38 cellular contexts compared by ENCODE assay signal in the genomic region with DNA sequence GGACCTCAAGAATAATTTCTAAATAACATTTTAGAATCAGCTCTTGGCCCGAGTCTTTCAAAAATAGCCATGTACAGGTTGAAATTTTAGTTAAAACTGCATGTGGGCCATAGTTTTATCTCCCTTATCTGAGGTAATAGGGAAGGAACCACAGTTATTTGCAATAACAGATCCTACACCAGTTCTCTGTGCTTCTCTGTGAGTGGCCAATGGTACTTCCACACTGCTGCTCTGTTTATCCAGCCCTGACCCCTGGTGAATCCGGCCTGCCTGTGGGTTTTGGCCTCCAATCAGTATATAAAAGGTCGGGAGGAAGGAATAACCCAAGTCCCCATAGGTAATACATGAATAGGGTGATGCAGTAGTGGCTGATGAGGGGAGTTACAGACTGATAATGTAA.
"Had no signal": no experiment of that assay in that cellular context is flagged by ENCODE, and none has a peak within 500 bp of the region (broad histone marks: within the 10 kb centered on the region; RNA-seq: fewer than 3 reads in every experiment).

No MANE protein-coding gene starts in this region.

- H3K36me3 ChIP-seq: adrenal gland, ascending aorta, breast epithelium had no signal

- ATAC-seq: activated CD4-positive, alpha-beta T cell treated with anti-CD3 and anti-CD28 coated beads for 36 hours; activated CD4-positive, CD25-positive, alpha-beta regulatory T cell treated with anti-CD3 and anti-CD28 coated beads, Interleukin-2, amount 50 U/mL, for 24 hours; activated CD8-positive, alpha-beta memory T cell treated with anti-CD3 and anti-CD28 coated beads, Interleukin-2, amount 10 ng/mL, durations not matched to agents 7 days and 5 days; activated CD8-positive, alpha-beta T cell treated with anti-CD3 and anti-CD28 coated beads, Interleukin-2, amount 10 ng/mL, durations not matched to agents 7 days and 5 days; activated naive CD4-positive, alpha-beta T cell treated with anti-CD3 and anti-CD28 coated beads, Interleukin-2, amount 50 U/mL, for 72 hours; activated T-cell treated with anti-CD3 and anti-CD28 coated beads, Interleukin-2, amount 50 U/mL, for 4 hours; activated T-cell treated with anti-CD3 and anti-CD28 coated beads, Interleukin-2, amount 50 U/mL, for 72 hours; activated T-helper 17 cell treated with anti-CD3 and anti-CD28 coated beads, Interleukin-2, amount 50 U/mL, for 72 hours; WTC11 had no signal

- H3K9me3 Mint-ChIP-seq: activated naive CD4-positive, alpha-beta T cell treated with anti-CD3 and anti-CD28 coated beads, Interleukin-2, amount 50 U/mL, for 72 hours; activated naive CD8-positive, alpha-beta T cell treated with anti-CD3 and anti-CD28 coated beads for 36 hours; activated T-helper 17 cell treated with anti-CD3 and anti-CD28 coated beads, Interleukin-2, amount 50 U/mL, for 72 hours had no signal

- H3K27ac Mint-ChIP-seq: activated CD4-positive, alpha-beta memory T cell treated with anti-CD3 and anti-CD28 coated beads, Interleukin-2, amount 10 ng/mL, durations not matched to agents 7 days and 5 days; activated CD4-positive, alpha-beta T cell treated with anti-CD3 and anti-CD28 coated beads for 36 hours; activated CD4-positive, alpha-beta T cell treated with anti-CD3 and anti-CD28 coated beads, Interleukin-2, amount 10 ng/mL, durations not matched to agents 7 days and 5 days; activated CD8-positive, alpha-beta memory T cell treated with anti-CD3 and anti-CD28 coated beads, Interleukin-2, amount 10 ng/mL, durations not matched to agents 7 days and 5 days; activated CD8-positive, alpha-beta T cell treated with anti-CD3 and anti-CD28 coated beads, Interleukin-2, amount 10 ng/mL, durations not matched to agents 7 days and 5 days; activated naive CD4-positive, alpha-beta T cell treated with anti-CD3 and anti-CD28 coated beads for 36 hours; activated naive CD4-positive, alpha-beta T cell treated with anti-CD3 and anti-CD28 coated beads, Interleukin-2, amount 50 U/mL, for 72 hours; activated naive CD8-positive, alpha-beta T cell treated with anti-CD3 and anti-CD28 coated beads for 36 hours; activated T-cell treated with anti-CD3 and anti-CD28 coated beads, Interleukin-2, amount 50 U/mL, for 72 hours; activated T-helper 1 cell treated with anti-CD3 and anti-CD28 coated beads, Interleukin-12 subunit alpha, Interleukin-12 subunit beta, Interleukin-2, Interleukin-4 antibody, amounts not matched to agents 30 ng/mL and 10 ng/mL and 1 ng/mL, durations not matched to agents 14 hours and 24 hours and 36 hours; activated T-helper 17 cell treated with anti-CD3 and anti-CD28 coated beads, Interleukin-2, amount 50 U/mL, for 72 hours; brain; T-helper 1 cell treated with Interleukin-12 subunit alpha and Interleukin-12 subunit beta and Interleukin-4 antibody, amounts not matched to agents 30 μg/mL and 1 μg/mL, for 36 hours; T-helper 2 cell treated with Interferon-gamma antibody and Interleukin-4, amounts not matched to agents 5 μg/mL and 100 μg/mL, for 36 hours; WTC11 had no signal

- H3K4me1 ChIP-seq: adrenal gland, ascending aorta, breast epithelium had no signal

- H3K27me3 Mint-ChIP-seq: activated CD4-positive, alpha-beta T cell treated with anti-CD3 and anti-CD28 coated beads for 36 hours; activated CD4-positive, alpha-beta T cell treated with anti-CD3 and anti-CD28 coated beads, Interleukin-2, amount 10 ng/mL, durations not matched to agents 7 days and 5 days; activated CD8-positive, alpha-beta memory T cell treated with anti-CD3 and anti-CD28 coated beads, Interleukin-2, amount 10 ng/mL, durations not matched to agents 7 days and 5 days; activated naive CD8-positive, alpha-beta T cell treated with anti-CD3 and anti-CD28 coated beads for 36 hours; activated T-helper 17 cell treated with anti-CD3 and anti-CD28 coated beads, Interleukin-2, amount 50 U/mL, for 72 hours had no signal

- H3K4me3 Mint-ChIP-seq: activated CD4-positive, alpha-beta memory T cell treated with anti-CD3 and anti-CD28 coated beads, Interleukin-2, amount 10 ng/mL, durations not matched to agents 7 days and 5 days; activated CD4-positive, alpha-beta T cell treated with anti-CD3 and anti-CD28 coated beads for 36 hours; activated CD4-positive, alpha-beta T cell treated with anti-CD3 and anti-CD28 coated beads, Interleukin-2, amount 10 ng/mL, durations not matched to agents 7 days and 5 days; activated CD8-positive, alpha-beta memory T cell treated with anti-CD3 and anti-CD28 coated beads, Interleukin-2, amount 10 ng/mL, durations not matched to agents 7 days and 5 days; activated CD8-positive, alpha-beta T cell treated with anti-CD3 and anti-CD28 coated beads, Interleukin-2, amount 10 ng/mL, durations not matched to agents 7 days and 5 days; activated naive CD4-positive, alpha-beta T cell treated with anti-CD3 and anti-CD28 coated beads for 36 hours; activated naive CD8-positive, alpha-beta T cell treated with anti-CD3 and anti-CD28 coated beads for 36 hours; activated T-cell treated with anti-CD3 and anti-CD28 coated beads, Interleukin-2, amount 50 U/mL, for 4 hours; activated T-cell treated with anti-CD3 and anti-CD28 coated beads, Interleukin-2, amount 50 U/mL, for 72 hours; activated T-helper 1 cell treated with anti-CD3 and anti-CD28 coated beads, Interleukin-12 subunit alpha, Interleukin-12 subunit beta, Interleukin-2, Interleukin-4 antibody, amounts not matched to agents 30 ng/mL and 10 ng/mL and 1 ng/mL, durations not matched to agents 14 hours and 24 hours and 36 hours; activated T-helper 17 cell treated with anti-CD3 and anti-CD28 coated beads, Interleukin-2, amount 50 U/mL, for 72 hours; brain; T-helper 1 cell treated with Interleukin-12 subunit alpha and Interleukin-12 subunit beta and Interleukin-4 antibody, amounts not matched to agents 30 μg/mL and 1 μg/mL, for 36 hours; T-helper 2 cell treated with Interferon-gamma antibody and Interleukin-4, amounts not matched to agents 5 μg/mL and 100 μg/mL, for 36 hours; WTC11 had no signal

- H3K27me3 ChIP-seq: adrenal gland, ascending aorta, breast epithelium had no signal

- H3K9me3 ChIP-seq: adrenal gland, ascending aorta, breast epithelium had no signal

- H3K36me3 Mint-ChIP-seq: activated naive CD4-positive, alpha-beta T cell treated with anti-CD3 and anti-CD28 coated beads, Interleukin-2, amount 50 U/mL, for 72 hours; brain; WTC11 had no signal

- H3K27ac ChIP-seq: adrenal gland, ascending aorta, breast epithelium, VCaP had no signal

- H3K4me1 Mint-ChIP-seq: activated CD4-positive, alpha-beta memory T cell treated with anti-CD3 and anti-CD28 coated beads, Interleukin-2, amount 10 ng/mL, durations not matched to agents 7 days and 5 days; activated CD4-positive, alpha-beta T cell treated with anti-CD3 and anti-CD28 coated beads for 36 hours; activated CD4-positive, alpha-beta T cell treated with anti-CD3 and anti-CD28 coated beads, Interleukin-2, amount 10 ng/mL, durations not matched to agents 7 days and 5 days; activated CD8-positive, alpha-beta memory T cell treated with anti-CD3 and anti-CD28 coated beads, Interleukin-2, amount 10 ng/mL, durations not matched to agents 7 days and 5 days; brain; WTC11 had no signal

- H3K4me3 ChIP-seq: adrenal gland, ascending aorta, breast epithelium had no signal

- DNase-seq: activated CD4-positive, alpha-beta memory T cell treated with anti-CD3 and anti-CD28 coated beads, Interleukin-2, amount 10 ng/mL, durations not matched to agents 7 days and 5 days; activated CD4-positive, alpha-beta T cell treated with anti-CD3 and anti-CD28 coated beads for 1 hour; activated CD4-positive, alpha-beta T cell treated with anti-CD3 and anti-CD28 coated beads for 36 hours; activated CD4-positive, alpha-beta T cell treated with anti-CD3 and anti-CD28 coated beads for 48 hours; activated CD4-positive, alpha-beta T cell treated with anti-CD3 and anti-CD28 coated beads, Interleukin-2, amount 10 ng/mL, durations not matched to agents 7 days and 5 days; activated CD4-positive, CD25-positive, alpha-beta regulatory T cell; activated CD8-positive, alpha-beta memory T cell treated with anti-CD3 and anti-CD28 coated beads for 24 hours; activated CD8-positive, alpha-beta memory T cell treated with anti-CD3 and anti-CD28 coated beads, Interleukin-2, amount 10 ng/mL, durations not matched to agents 7 days and 5 days; activated CD8-positive, alpha-beta T cell treated with anti-CD3 and anti-CD28 coated beads, Interleukin-2, amount 10 ng/mL, durations not matched to agents 7 days and 5 days; activated effector memory CD4-positive, alpha-beta T cell treated with anti-CD3 and anti-CD28 coated beads, Interleukin-2, amount 50 U/mL, for 16 hours; activated gamma-delta T cell treated with Interleukin-2 at 50 U/mL for 16 hours; activated naive CD4-positive, alpha-beta T cell; activated naive CD4-positive, alpha-beta T cell treated with anti-CD3 and anti-CD28 coated beads for 36 hours; activated naive CD4-positive, alpha-beta T cell treated with anti-CD3 and anti-CD28 coated beads, Interleukin-2, amount 50 U/mL, for 16 hours; activated naive CD8-positive, alpha-beta T cell treated with anti-CD3 and anti-CD28 coated beads for 36 hours; activated T-cell treated with anti-CD3 and anti-CD28 coated beads for 4 hours; activated T-cell treated with anti-CD3 and anti-CD28 coated beads, Interleukin-2, amount 50 U/mL, for 1 hour; activated T-cell treated with anti-CD3 and anti-CD28 coated beads, Interleukin-2, amount 50 U/mL, for 4 hours; activated T-cell treated with anti-CD3 and anti-CD28 coated beads, Interleukin-2, amount 50 U/mL, for 72 hours; adrenal gland; amygdala; anterior cingulate cortex; central memory CD4-positive, alpha-beta T cell; SW 1271; T-helper 1 cell; T-helper 2 cell; T-helper 9 cell had no signal
